ENCODE assay signal across 8 cellular contexts in the genomic region with DNA sequence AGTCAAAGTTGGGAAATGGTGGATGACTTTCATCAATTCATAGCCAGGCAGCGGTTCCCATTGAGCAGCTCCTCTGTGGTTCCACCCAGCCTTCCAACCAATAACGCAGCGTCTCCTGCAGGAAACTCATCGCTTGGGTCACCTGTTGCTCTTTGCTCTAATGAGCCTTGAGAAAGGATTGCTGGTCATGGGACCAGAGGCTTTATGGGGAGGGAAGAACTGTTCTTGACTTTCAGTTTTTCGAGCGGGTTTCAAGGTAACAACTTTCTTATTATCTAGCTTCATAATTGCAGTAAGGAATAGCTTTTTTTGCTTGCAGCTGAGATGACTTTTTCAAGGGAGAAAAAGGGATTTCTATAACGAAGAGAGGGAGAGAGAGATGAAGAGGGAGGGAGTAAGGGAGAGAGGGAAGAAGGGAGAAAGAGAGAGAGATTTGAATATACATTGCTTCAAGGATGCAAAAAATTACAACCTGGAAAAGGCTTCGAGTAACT. TPM values are rescaled to one million over a fixed set of nuclear protein-coding genes. Genes with fewer than 3 reads are reported as not detected.
DNase-seq lines count a peak whose midpoint lies in the region; ATAC-seq and TF ChIP-seq lines count a peak whose summit lies in the region.

No MANE protein-coding gene starts in this region.

- peak overlapping the region; percentile 83 for H3K4me3 Mint-ChIP-seq in activated T-helper 2 cell treated with anti-CD3 and anti-CD28 coated beads, Interferon-gamma antibody, Interleukin-2, Interleukin-4, amounts not matched to agents 10 μg/mL and 5 μg/mL and 100 μg/mL, durations not matched to agents 14 hours and 24 hours and 36 hours (ENCODE audit: low read depth)

- H3K27me3 ChIP-seq in stomach (no peaks in the 10 kb centered on the region), BE2C (no peaks in the 10 kb centered on the region)

- ATAC-seq in HG03039 (IDR thresholded peaks at IDR 0.05; ENCODE audit: unreplicated experiment) = peak; percentile 28

- WGBS in stomach, 5 donors = 33 to 43% (median 36%) methylated on average over 8 of the region's 8 CpGs

- H3K4me3 ChIP-seq in GM12875 (ENCODE audit: low read depth, low read length) = peak overlapping the region; percentile 75
- H3K4me3 ChIP-seq in stomach = peak overlapping the region; percentile 33 to 44 (median 38)
- no peak overlapping the region for H3K4me3 ChIP-seq in BE2C (ENCODE audit: low read depth, low read length)

- no peak for DNase-seq in activated T-helper 2 cell treated with anti-CD3 and anti-CD28 coated beads, Interferon-gamma antibody, Interleukin-2, Interleukin-4, amounts not matched to agents 10 μg/mL and 5 μg/mL and 100 μg/mL, durations not matched to agents 14 hours and 24 hours and 36 hours (ENCODE audit: low spot score)
- DNase-seq in islet precursor cell (peak; percentile 57), stomach (peak; percentile 47), GM19240 (ENCODE audit: insufficient read length, low spot score) (no peak), BE2C (no peak)
- DNase-seq in activated T-cell treated with anti-CD3 and anti-CD28 coated beads, Interleukin-2, amount 50 U/mL, for 48 hours = no peak

- H3K27me3 Mint-ChIP-seq in activated T-helper 2 cell treated with anti-CD3 and anti-CD28 coated beads, Interferon-gamma antibody, Interleukin-2, Interleukin-4, amounts not matched to agents 10 μg/mL and 5 μg/mL and 100 μg/mL, durations not matched to agents 14 hours and 24 hours and 36 hours (ENCODE audit: low read depth) = peaks cover 12% of the 10 kb centered on the region

- intact Hi-C loops in activated T-helper 2 cell treated with anti-CD3 and anti-CD28 coated beads, Interferon-gamma antibody, Interleukin-2, Interleukin-4, amounts not matched to agents 10 μg/mL and 5 μg/mL and 100 μg/mL, durations not matched to agents 14 hours and 24 hours and 36 hours (cut with micrococcal nuclease) = no loop called here
- intact Hi-C loops in stomach (cut with DNase I; ENCODE audit: low total_unique reads) = no loop called here

- H3K36me3 ChIP-seq in stomach (no peaks in the 10 kb centered on the region), BE2C (no peaks in the 10 kb centered on the region)

- H3K9me3 ChIP-seq in stomach = no peaks in the 10 kb centered on the region
- H3K9me3 ChIP-seq in BE2C = no peaks in the 10 kb centered on the region

- H3K4me1 ChIP-seq in stomach (peaks cover 0 to 49% (median 28%) of the 10 kb centered on the region in 4 donors), BE2C (no peaks in the 10 kb centered on the region)

- H3K4me1 Mint-ChIP-seq in activated T-helper 2 cell treated with anti-CD3 and anti-CD28 coated beads, Interferon-gamma antibody, Interleukin-2, Interleukin-4, amounts not matched to agents 10 μg/mL and 5 μg/mL and 100 μg/mL, durations not matched to agents 14 hours and 24 hours and 36 hours (ENCODE audit: low read depth) = peaks cover 43% of the 10 kb centered on the region

- peak overlapping the region; percentile 76 for H3K27ac Mint-ChIP-seq in activated T-helper 2 cell treated with anti-CD3 and anti-CD28 coated beads, Interferon-gamma antibody, Interleukin-2, Interleukin-4, amounts not matched to agents 10 μg/mL and 5 μg/mL and 100 μg/mL, durations not matched to agents 14 hours and 24 hours and 36 hours

- TF ChIP-seq CTCF in GM12875 (IDR thresholded peaks at IDR 0.05; ENCODE audit: borderline replicate concordance, insufficient read depth, low read depth, low read length) = no peak
- TF ChIP-seq CTCF in stomach (IDR thresholded peaks at IDR 0.05) = no peak
- TF ChIP-seq CTCF in BE2C (IDR thresholded peaks at IDR 0.05; ENCODE audit: low read depth, low read length) = no peak

- TF ChIP-seq EP300 in stomach (IDR thresholded peaks at IDR 0.05) = no peak

- H3K36me3 Mint-ChIP-seq in activated T-helper 2 cell treated with anti-CD3 and anti-CD28 coated beads, Interferon-gamma antibody, Interleukin-2, Interleukin-4, amounts not matched to agents 10 μg/mL and 5 μg/mL and 100 μg/mL, durations not matched to agents 14 hours and 24 hours and 36 hours (ENCODE audit: low read depth) = peaks cover 13% of the 10 kb centered on the region

- H3K27ac ChIP-seq in stomach = peak overlapping the region in 4 of 5 donors; percentile 62 to 89 (median 84)

- no peak for TF ChIP-seq POLR2A in stomach (IDR thresholded peaks at IDR 0.05)

- peaks cover 8% of the 10 kb centered on the region for H3K9me3 Mint-ChIP-seq in activated T-helper 2 cell treated with anti-CD3 and anti-CD28 coated beads, Interferon-gamma antibody, Interleukin-2, Interleukin-4, amounts not matched to agents 10 μg/mL and 5 μg/mL and 100 μg/mL, durations not matched to agents 14 hours and 24 hours and 36 hours

RNA-seq across cellular contexts. Expression of a gene that starts 0.4 kb away (rescaled TPM):
- total RNA-seq in activated T-helper 2 cell treated with anti-CD3 and anti-CD28 coated beads, Interferon-gamma antibody, Interleukin-2, Interleukin-4, amounts not matched to agents 10 μg/mL and 5 μg/mL and 100 μg/mL, durations not matched to agents 14 hours and 24 hours and 36 hours = 37.1 and 37.5 TPM in 2 replicates
- total RNA-seq in stomach = 10 to 100 TPM in 4 of 5 donors, 1 to 10 TPM in 1; 4.5 to 56.7 (median 14.0) TPM
- polyA plus RNA-seq in stomach = 1 to 10 TPM; 3.7 to 6.0 (median 3.8) TPM
- polyA plus RNA-seq in BE2C (2012; ENCODE audit: insufficient read depth, insufficient read length, low read depth) = 3.8 TPM

Comparison
In these comparisons a context has a peak if more than half of its experiments do, and no peak if none do; other contexts are left out.
1. DNase-seq: peak in islet precursor cell (single experiment) and stomach (single experiment); none in activated T-helper 2 cell treated with anti-CD3 and anti-CD28 coated beads, Interferon-gamma antibody, Interleukin-2, Interleukin-4, amounts not matched to agents 10 μg/mL and 5 μg/mL and 100 μg/mL, durations not matched to agents 14 hours and 24 hours and 36 hours (single experiment), GM19240 (single experiment), BE2C (single experiment) and activated T-cell treated with anti-CD3 and anti-CD28 coated beads, Interleukin-2, amount 50 U/mL, for 48 hours (0 of 2).